Comparison of ENCODE assay signal across 19 cellular contexts in genomic region chr10:132048294-132048667, GRCh38.
"Had no signal": no experiment of that assay in that cellular context is flagged by ENCODE, and none has a peak within 500 bp of the region (broad histone marks: within the 10 kb centered on the region; RNA-seq: fewer than 3 reads in every experiment).

No MANE protein-coding gene starts in this region.

- DNase-seq: activated CD4-positive, alpha-beta T cell treated with anti-CD3 and anti-CD28 coated beads, Interleukin-2, amount 50 U/mL, for 1 hour; activated CD8-positive, alpha-beta memory T cell treated with anti-CD3 and anti-CD28 coated beads for 24 hours; activated naive CD8-positive, alpha-beta T cell treated with anti-CD3 and anti-CD28 coated beads, Interleukin-2, amount 10 ng/mL, durations not matched to agents 7 days and 5 days; anterior cingulate cortex; cerebellar nuclear complex; effector memory CD4-positive, alpha-beta T cell; foreskin fibroblast; hippocampal formation; left ventricle myocardium inferior; retina; stimulated activated CD4-positive, alpha-beta T cell treated with anti-CD3 and anti-CD28 coated beads, Interleukin-2, amount 100 ng/mL, for 48 hours; stimulated activated naive CD4-positive, alpha-beta T cell had no signal

- ATAC-seq: activated CD4-positive, CD25-positive, alpha-beta regulatory T cell treated with anti-CD3 and anti-CD28 coated beads, Interleukin-2, amount 50 U/mL, for 24 hours; naive thymus-derived CD8-positive, alpha-beta T cell had no signal

- H3K27ac ChIP-seq: breast epithelium, left ventricle myocardium inferior, parathyroid adenoma, tibial nerve, vagina had no signal

- FAIRE-seq: kidney had no signal
